Comparison of ENCODE assay signal across 1 cellular context in genomic region chr5:90297045-90297764, GRCh38.
A peak's percentile ranks its signal among the peaks of the same experiment; 100 is the strongest.
TF ChIP-seq lines count a peak whose summit lies in the region.

No MANE protein-coding gene starts in this region.

TF ChIP-seq in HEK293, 187 proteins besides CTCF, POLR2A, EP300 and RAD21 (continued from another document and continues in another):
- TF ChIP-seq BCL6B (tag by site-specific recombination; IDR thresholded peaks at IDR 0.05) (peak; percentile 90), ZNF600 (tag by site-specific recombination; IDR thresholded peaks at IDR 0.05) (0 out of 2 replicates have a peak, but pooled peaks have one; percentile 17), MYNN (tag by site-specific recombination; IDR thresholded peaks at IDR 0.05; ENCODE audit: borderline replicate concordance) (no peak), ZNF302 (tag by site-specific recombination; IDR thresholded peaks at IDR 0.05; ENCODE audit: low read depth) (0 out of 2 replicates have a peak, but pooled peaks have one; percentile 45), ZNF221 (tag by site-specific recombination; IDR thresholded peaks at IDR 0.05; ENCODE audit: borderline replicate concordance) (no peak), ZEB2 (tag by site-specific recombination; IDR thresholded peaks at IDR 0.05) (peak; percentile 27; the same call in 1 of the 2 replicates), ZNF280D (tag by site-specific recombination; IDR thresholded peaks at IDR 0.05) (no peak), PRDM6 (tag by site-specific recombination; IDR thresholded peaks at IDR 0.05) (peak; percentile 98), ZNF843 (tag by site-specific recombination; IDR thresholded peaks at IDR 0.05) (peak; percentile 97), ZNF398 (tag by site-specific recombination; IDR thresholded peaks at IDR 0.05) (no peak), ZNF391 (tag by site-specific recombination; IDR thresholded peaks at IDR 0.05; ENCODE audit: borderline replicate concordance, low read depth) (peak; percentile 40; the same call in 1 of the 2 replicates), ZNF629 (tag by site-specific recombination; IDR thresholded peaks at IDR 0.05) (peak; percentile 41; the same call in 1 of the 2 replicates), ZNF837 (tag by site-specific recombination; IDR thresholded peaks at IDR 0.05) (no peak), OSR2 (tag by site-specific recombination; IDR thresholded peaks at IDR 0.05) (peak; percentile 75; the same call in 1 of the 2 replicates), ZSCAN23 (tag by site-specific recombination; IDR thresholded peaks at IDR 0.05) (no peak), ZNF211 (tag by site-specific recombination; IDR thresholded peaks at IDR 0.05; ENCODE audit: low read depth) (no peak), ZNF549 (tag by site-specific recombination; IDR thresholded peaks at IDR 0.05) (no peak), ZNF138 (tag by site-specific recombination; IDR thresholded peaks at IDR 0.05; ENCODE audit: borderline replicate concordance) (no peak), ZBTB8A (tag by site-specific recombination; IDR thresholded peaks at IDR 0.05) (peak; percentile 66), ZNF561 (tag by site-specific recombination; IDR thresholded peaks at IDR 0.05; ENCODE audit: borderline replicate concordance) (peak; percentile 81; the same call in 1 of the 2 replicates), ZXDB (tag by site-specific recombination; IDR thresholded peaks at IDR 0.05) (peak; percentile 44; the same call in 1 of the 2 replicates), ZNF488 (tag by site-specific recombination; IDR thresholded peaks at IDR 0.05) (peak; percentile 92), ZNF16 (tag by site-specific recombination; IDR thresholded peaks at IDR 0.05; ENCODE audit: low read depth) (no peak), TRIM28 (IDR thresholded peaks at IDR 0.05; ENCODE audit: borderline replicate concordance, low read length) (peak; percentile 84), ZNF529 (tag by site-specific recombination; IDR thresholded peaks at IDR 0.05; ENCODE audit: insufficient replicate concordance) (no peak), YY1 (tag by site-specific recombination; IDR thresholded peaks at IDR 0.05) (peak; percentile 69; the same call in 1 of the 2 replicates), ZNF76 (tag by site-specific recombination; IDR thresholded peaks at IDR 0.05; ENCODE audit: borderline replicate concordance, low read depth) (no peak), SCRT2 (tag by site-specific recombination; IDR thresholded peaks at IDR 0.05) (peak; percentile 61), ZFHX2 (tag by site-specific recombination; conservative IDR thresholded peaks at IDR 0.05) (no peak), ZNF311 (tag by site-specific recombination; IDR thresholded peaks at IDR 0.05; ENCODE audit: borderline replicate concordance) (no peak), ZNF26 (tag by site-specific recombination; IDR thresholded peaks at IDR 0.05) (no peak), ZNF426 (tag by site-specific recombination; IDR thresholded peaks at IDR 0.05) (peak; percentile 6; the same call in 1 of the 2 replicates), ZNF785 (tag by site-specific recombination; IDR thresholded peaks at IDR 0.05) (no peak), ZNF184 (tag by site-specific recombination; IDR thresholded peaks at IDR 0.05) (no peak), ZNF157 (tag by site-specific recombination; IDR thresholded peaks at IDR 0.05) (no peak), KLF8 (tag by site-specific recombination; IDR thresholded peaks at IDR 0.05) (no peak), ZSCAN18 (tag by site-specific recombination; IDR thresholded peaks at IDR 0.05) (no peak), ZNF658 (tag by site-specific recombination; IDR thresholded peaks at IDR 0.05) (no peak), ZBTB7A (tag by site-specific recombination; IDR thresholded peaks at IDR 0.05; ENCODE audit: low read depth) (no peak), ZNF677 (tag by site-specific recombination; IDR thresholded peaks at IDR 0.05) (no peak), ZNF830 (tag by site-specific recombination; IDR thresholded peaks at IDR 0.05; ENCODE audit: low read depth) (no peak), ZNF571 (tag by site-specific recombination; IDR thresholded peaks at IDR 0.05) (no peak), ZBTB17 (tag by site-specific recombination; IDR thresholded peaks at IDR 0.05) (peak; percentile 55), ZNF155 (tag by site-specific recombination; IDR thresholded peaks at IDR 0.05) (no peak), ZNF37A (tag by site-specific recombination; IDR thresholded peaks at IDR 0.05) (no peak), ZNF214 (tag by site-specific recombination; IDR thresholded peaks at IDR 0.05; ENCODE audit: borderline replicate concordance) (no peak), PRDM4 (tag by site-specific recombination; IDR thresholded peaks at IDR 0.05) (peak; percentile 91), ZNF133 (tag by site-specific recombination; IDR thresholded peaks at IDR 0.05) (no peak), KLF10 (tag by site-specific recombination; IDR thresholded peaks at IDR 0.05) (peak; percentile 57; the same call in 1 of the 2 replicates), SCRT1 (tag by site-specific recombination; IDR thresholded peaks at IDR 0.05; ENCODE audit: borderline replicate concordance) (peak; percentile 70; the same call in 1 of the 2 replicates), ZNF580 (tag by site-specific recombination; IDR thresholded peaks at IDR 0.05) (peak; percentile 83; the same call in 1 of the 2 replicates), KLF17 (tag by site-specific recombination; IDR thresholded peaks at IDR 0.05) (no peak), TCF7L2 (IDR thresholded peaks at IDR 0.05; ENCODE audit: borderline replicate concordance, low read depth, low read length) (peak; percentile 91), HOXA7 (CRISPR knock-in tag; IDR thresholded peaks at IDR 0.05; ENCODE audit: borderline replicate concordance) (no peak), SP2 (tag by site-specific recombination; IDR thresholded peaks at IDR 0.05) (no peak)
